ENCODE assay signal across 13 cellular contexts in genomic region chr10:78754269-78755074, GRCh38.
A peak's percentile ranks its signal among the peaks of the same experiment; 100 is the strongest.
DNase-seq lines count a peak whose midpoint lies in the region; ATAC-seq and TF ChIP-seq lines count a peak whose summit lies in the region.
"Had no signal": no experiment of that assay in that cellular context is flagged by ENCODE, and none has a peak within 500 bp of the region (broad histone marks: within the 10 kb centered on the region; RNA-seq: fewer than 3 reads in every experiment).

No MANE protein-coding gene starts in this region.

- POLR2A ChIA-PET in PC-3 (lab: Charles Lee; ENCODE audit: unreplicated experiment), result interaction anchor here (0.6 kb wide), 1 partner anchor 234 kb away, joined by 3 read pairs; no protein-coding TSS in a partner anchor

- no peak overlapping the region for H3K4me2 ChIP-seq in PC-3 (ENCODE audit: low read length)

- no peaks in the 10 kb centered on the region for H3K36me3 ChIP-seq in PC-3 (ENCODE audit: low read depth, low read length)
- H3K36me3 ChIP-seq: heart right ventricle had no signal

- H4K20me1 ChIP-seq in PC-3 (ENCODE audit: low read length), result no peaks in the 10 kb centered on the region

- no peaks in the 10 kb centered on the region for H3K9me2 ChIP-seq in PC-3 (replicated peaks; ENCODE audit: low read length)

- no peak overlapping the region for H3K27ac ChIP-seq in PC-3 (ENCODE audit: low read length)
- H3K27ac ChIP-seq: 22Rv1, heart right ventricle, VCaP had no signal

- peaks cover 28% of the 10 kb centered on the region for H3K4me1 ChIP-seq in PC-3 (ENCODE audit: insufficient read depth, low read length)

- H3K9me3 ChIP-seq in PC-3 (ENCODE audit: low read length), result no peaks in the 10 kb centered on the region
- H3K9me3 ChIP-seq: heart right ventricle had no signal

- no TSS peak for BruUV-seq in PC-3 (replicated peaks; lab: Mats Ljungman, UMichigan)

- DNase-seq in DMS 273 (lab: John Stamatoyannopoulos, UW; ENCODE audit: unreplicated experiment) (peak; percentile 15), DMS 273 treated with DMSO at 0.1 percent for 48 hours (lab: John Stamatoyannopoulos, UW) (no peak), PC-3 (peak; percentile 40), fibroblast of the conjunctiva (ENCODE audit: low read depth) (peak; percentile 13), retinal pigment epithelial cell (ENCODE audit: low read depth) (peak; percentile 72), NCI-H1417 treated with DMSO at 0.1 percent for 48 hours (lab: John Stamatoyannopoulos, UW) (no peak), GM13976 (ENCODE audit: low spot score) (no peak)
- DNase-seq: heart right ventricle, NCI-H146 had no signal

- no peak overlapping the region for H2AFZ ChIP-seq in PC-3 (ENCODE audit: low read length)

- no peaks in the 10 kb centered on the region for H3K79me2 ChIP-seq in PC-3 (ENCODE audit: low read length)

- ATAC-seq in PC-3 (no peak), GM18870 (IDR thresholded peaks at IDR 0.05; ENCODE audit: unreplicated experiment) (no peak)
- ATAC-seq: heart right ventricle, Panc1 had no signal

- peaks cover 6% of the 10 kb centered on the region for H3F3A ChIP-seq in PC-3 (ENCODE audit: low read length, unreplicated experiment)

- H3K27me3 ChIP-seq in PC-3 (ENCODE audit: low read length), result no peaks in the 10 kb centered on the region

- TF ChIP-seq CTCF in PC-3 (conservative IDR thresholded peaks at IDR 0.05; ENCODE audit: low read depth, low read length) (no peak), retinal pigment epithelial cell (conservative IDR thresholded peaks at IDR 0.05; ENCODE audit: low read depth, low read length) (no peak), GM13976 (IDR thresholded peaks at IDR 0.05; ENCODE audit: borderline replicate concordance, control extremely low read depth, extremely low read depth, insufficient read depth, missing control alignments) (no peak)

- in situ Hi-C loops in GM13976 (cut with MboI; ENCODE audit: low sequenced_read_pairs, unreplicated experiment), result no loop called here

- intact Hi-C loops in PC-3 (cut with micrococcal nuclease), result loop anchor here (10.0 kb wide), 1 partner anchor 500 kb away; no protein-coding TSS in a partner anchor

- no peak overlapping the region for H3K4me3 ChIP-seq in PC-3 (ENCODE audit: low read length)
- H3K4me3 ChIP-seq in retinal pigment epithelial cell (ENCODE audit: low read length), result no peak overlapping the region
- H3K4me3 ChIP-seq: heart right ventricle had no signal

- CTCF ChIA-PET in PC-3 (lab: Charles Lee), result no interaction called here

- H3K9ac ChIP-seq in PC-3 (ENCODE audit: low read length), result no peak overlapping the region

Comparison
In these comparisons a context has a peak if more than half of its experiments do, and no peak if none do; other contexts are left out.
1. DNase-seq: peak in DMS 273 (single experiment), PC-3 (single experiment), fibroblast of the conjunctiva (single experiment) and retinal pigment epithelial cell (single experiment); none in DMS 273 treated with DMSO at 0.1 percent for 48 hours (single experiment), NCI-H1417 treated with DMSO at 0.1 percent for 48 hours (single experiment) and GM13976 (single experiment).